In the genomic region with DNA sequence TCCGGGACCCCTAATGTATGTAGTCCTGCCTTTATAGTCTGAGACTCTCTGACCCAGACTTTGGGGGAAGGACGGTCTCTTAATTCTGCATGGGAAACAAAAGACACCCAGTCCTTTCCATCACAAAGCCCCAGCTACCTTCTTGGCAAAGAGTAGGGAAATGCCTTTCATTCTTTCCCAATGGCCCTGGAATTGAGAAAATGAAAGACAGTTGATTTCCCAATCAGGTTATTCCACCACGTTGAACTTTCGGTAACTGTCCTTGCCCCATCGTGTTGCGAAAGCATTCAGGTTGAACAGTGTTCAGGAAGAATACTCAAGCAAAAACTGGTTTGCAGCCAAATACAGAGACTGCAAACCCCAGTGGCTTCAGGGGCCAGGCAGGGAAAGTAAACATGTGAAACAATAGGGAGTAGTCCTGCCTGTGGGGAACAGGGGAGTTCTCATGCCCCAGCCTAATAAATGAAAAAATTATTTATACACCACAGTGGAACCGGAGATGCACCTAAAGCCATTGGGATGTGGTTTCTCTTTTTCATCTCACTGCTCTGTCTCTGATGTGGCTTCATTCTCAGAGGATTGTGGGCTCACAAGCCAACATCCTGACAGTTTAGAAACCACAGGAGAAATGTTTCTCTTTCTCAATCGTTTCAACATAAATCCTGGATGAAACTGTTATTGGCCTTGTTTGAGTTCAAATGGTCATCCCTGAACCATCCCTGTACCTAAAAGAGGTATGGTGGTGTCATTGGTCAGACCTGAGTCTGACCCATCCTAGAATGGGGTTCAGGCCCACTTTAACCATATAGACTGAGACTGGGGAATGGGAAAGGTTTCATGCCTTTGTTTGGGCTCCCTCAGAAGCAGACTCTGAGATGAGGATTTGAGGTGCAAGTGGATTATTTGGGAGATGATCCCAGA, we compare ENCODE assay signal across 1 cellular context.
TF ChIP-seq lines count a peak whose summit lies in the region.

No MANE protein-coding gene starts in this region.

TF ChIP-seq in HepG2, 621 proteins besides CTCF, POLR2A, EP300 and RAD21 (continued from another document):
- TF ChIP-seq, protein P1, sequence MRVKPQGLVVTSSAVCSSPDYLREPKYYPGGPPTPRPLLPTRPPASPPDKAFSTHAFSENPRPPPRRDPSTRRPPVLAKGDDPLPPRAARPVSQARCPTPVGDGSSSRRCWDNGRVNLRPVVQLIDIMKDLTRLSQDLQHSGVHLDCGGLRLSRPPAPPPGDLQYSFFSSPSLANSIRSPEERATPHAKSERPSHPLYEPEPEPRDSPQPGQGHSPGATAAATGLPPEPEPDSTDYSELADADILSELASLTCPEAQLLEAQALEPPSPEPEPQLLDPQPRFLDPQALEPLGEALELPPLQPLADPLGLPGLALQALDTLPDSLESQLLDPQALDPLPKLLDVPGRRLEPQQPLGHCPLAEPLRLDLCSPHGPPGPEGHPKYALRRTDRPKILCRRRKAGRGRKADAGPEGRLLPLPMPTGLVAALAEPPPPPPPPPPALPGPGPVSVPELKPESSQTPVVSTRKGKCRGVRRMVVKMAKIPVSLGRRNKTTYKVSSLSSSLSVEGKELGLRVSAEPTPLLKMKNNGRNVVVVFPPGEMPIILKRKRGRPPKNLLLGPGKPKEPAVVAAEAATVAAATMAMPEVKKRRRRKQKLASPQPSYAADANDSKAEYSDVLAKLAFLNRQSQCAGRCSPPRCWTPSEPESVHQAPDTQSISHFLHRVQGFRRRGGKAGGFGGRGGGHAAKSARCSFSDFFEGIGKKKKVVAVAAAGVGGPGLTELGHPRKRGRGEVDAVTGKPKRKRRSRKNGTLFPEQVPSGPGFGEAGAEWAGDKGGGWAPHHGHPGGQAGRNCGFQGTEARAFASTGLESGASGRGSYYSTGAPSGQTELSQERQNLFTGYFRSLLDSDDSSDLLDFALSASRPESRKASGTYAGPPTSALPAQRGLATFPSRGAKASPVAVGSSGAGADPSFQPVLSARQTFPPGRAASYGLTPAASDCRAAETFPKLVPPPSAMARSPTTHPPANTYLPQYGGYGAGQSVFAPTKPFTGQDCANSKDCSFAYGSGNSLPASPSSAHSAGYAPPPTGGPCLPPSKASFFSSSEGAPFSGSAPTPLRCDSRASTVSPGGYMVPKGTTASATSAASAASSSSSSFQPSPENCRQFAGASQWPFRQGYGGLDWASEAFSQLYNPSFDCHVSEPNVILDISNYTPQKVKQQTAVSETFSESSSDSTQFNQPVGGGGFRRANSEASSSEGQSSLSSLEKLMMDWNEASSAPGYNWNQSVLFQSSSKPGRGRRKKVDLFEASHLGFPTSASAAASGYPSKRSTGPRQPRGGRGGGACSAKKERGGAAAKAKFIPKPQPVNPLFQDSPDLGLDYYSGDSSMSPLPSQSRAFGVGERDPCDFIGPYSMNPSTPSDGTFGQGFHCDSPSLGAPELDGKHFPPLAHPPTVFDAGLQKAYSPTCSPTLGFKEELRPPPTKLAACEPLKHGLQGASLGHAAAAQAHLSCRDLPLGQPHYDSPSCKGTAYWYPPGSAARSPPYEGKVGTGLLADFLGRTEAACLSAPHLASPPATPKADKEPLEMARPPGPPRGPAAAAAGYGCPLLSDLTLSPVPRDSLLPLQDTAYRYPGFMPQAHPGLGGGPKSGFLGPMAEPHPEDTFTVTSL (CRISPR knock-in tag; IDR thresholded peaks at IDR 0.05; ENCODE audit: borderline replicate concordance), result peak; percentile 100
- TF ChIP-seq CBX5 (CRISPR knock-in tag; IDR thresholded peaks at IDR 0.05; ENCODE audit: borderline replicate concordance) (peak; percentile 100), NFYB (CRISPR knock-in tag; IDR thresholded peaks at IDR 0.05) (peak; percentile 65), ZNF3 (CRISPR knock-in tag; IDR thresholded peaks at IDR 0.05) (peak; percentile 92), MEF2D (CRISPR knock-in tag; IDR thresholded peaks at IDR 0.05) (peak; percentile 97), ZNF260 (CRISPR knock-in tag; IDR thresholded peaks at IDR 0.05; ENCODE audit: borderline replicate concordance, low read depth) (no peak), RAD51 (IDR thresholded peaks at IDR 0.05; ENCODE audit: borderline replicate concordance) (no peak), ZNF160 (CRISPR knock-in tag; IDR thresholded peaks at IDR 0.05) (peak; percentile 93), GATA4 (IDR thresholded peaks at IDR 0.05; ENCODE audit: borderline replicate concordance, low read depth) (peak; percentile 86), ZNF782 (CRISPR knock-in tag; IDR thresholded peaks at IDR 0.05; ENCODE audit: borderline replicate concordance) (peak; percentile 65; the same call in 1 of the 2 replicates), ZMYM4 (CRISPR knock-in tag; IDR thresholded peaks at IDR 0.05) (peak; percentile 99), ZNF337 (CRISPR knock-in tag; IDR thresholded peaks at IDR 0.05; ENCODE audit: borderline replicate concordance, low read depth) (peak; percentile 99; the same call in 1 of the 2 replicates), ZFP1 (CRISPR knock-in tag; IDR thresholded peaks at IDR 0.05) (peak; percentile 98), MLLT10 (CRISPR knock-in tag; IDR thresholded peaks at IDR 0.05) (no peak), ZSCAN12 (CRISPR knock-in tag; IDR thresholded peaks at IDR 0.05) (0 out of 2 replicates have a peak, but pooled peaks have one; percentile 56), FLYWCH1 (CRISPR knock-in tag; IDR thresholded peaks at IDR 0.05) (no peak; the same call in 1 of the 2 replicates), ZFAT (CRISPR knock-in tag; conservative IDR thresholded peaks at IDR 0.05) (no peak), TSC22D2 (CRISPR knock-in tag; IDR thresholded peaks at IDR 0.05; ENCODE audit: borderline replicate concordance) (peak; percentile 96; the same call in 1 of the 2 replicates), IKZF1 (IDR thresholded peaks at IDR 0.05) (no peak), CHCHD3 (CRISPR knock-in tag; IDR thresholded peaks at IDR 0.05) (no peak), SMAD1 (CRISPR knock-in tag; IDR thresholded peaks at IDR 0.05; ENCODE audit: borderline replicate concordance, low read depth) (peak; percentile 65; the same call in 1 of the 2 replicates), ZNF816 (CRISPR knock-in tag; IDR thresholded peaks at IDR 0.05; ENCODE audit: borderline replicate concordance) (peak; percentile 77; the same call in 1 of the 2 replicates), CHD2 (IDR thresholded peaks at IDR 0.05; ENCODE audit: low read depth, low read length) (peak; percentile 36; the same call in 1 of the 2 replicates), ZSCAN22 (CRISPR knock-in tag; IDR thresholded peaks at IDR 0.05) (peak; percentile 74; the same call in 1 of the 2 replicates), CENPT (CRISPR knock-in tag; IDR thresholded peaks at IDR 0.05; ENCODE audit: low read depth) (no peak), ZNF256 (CRISPR knock-in tag; conservative IDR thresholded peaks at IDR 0.05) (peak; percentile 94), NR2F1 (CRISPR knock-in tag; IDR thresholded peaks at IDR 0.05) (peak; percentile 93), GZF1 (CRISPR knock-in tag; IDR thresholded peaks at IDR 0.05) (peak; percentile 65; the same call in 1 of the 2 replicates), ZBTB8A (CRISPR knock-in tag; IDR thresholded peaks at IDR 0.05; ENCODE audit: borderline replicate concordance, low read depth) (peak; percentile 21; the same call in 1 of the 2 replicates), HNRNPL (IDR thresholded peaks at IDR 0.05; ENCODE audit: low read depth, low read length) (no peak), ZKSCAN8 (CRISPR knock-in tag; IDR thresholded peaks at IDR 0.05; ENCODE audit: borderline replicate concordance) (peak; percentile 99), DNMT3B (CRISPR knock-in tag; conservative IDR thresholded peaks at IDR 0.05) (peak; percentile 99), ZNF460 (CRISPR knock-in tag; IDR thresholded peaks at IDR 0.05; ENCODE audit: borderline replicate concordance) (peak; percentile 84; the same call in 1 of the 2 replicates), ZNF746 (CRISPR knock-in tag; IDR thresholded peaks at IDR 0.05) (peak; percentile 96), TBX3 (IDR thresholded peaks at IDR 0.05; ENCODE audit: borderline replicate concordance) (peak; percentile 78; the same call in 1 of the 2 replicates), YEATS2 (CRISPR knock-in tag; IDR thresholded peaks at IDR 0.05; ENCODE audit: borderline replicate concordance) (peak; percentile 90), MBD4 (IDR thresholded peaks at IDR 0.05; ENCODE audit: borderline replicate concordance, low read length) (peak; percentile 95), SOX13 (IDR thresholded peaks at IDR 0.05) (peak; percentile 100), SOX13 (CRISPR knock-in tag; conservative IDR thresholded peaks at IDR 0.05 in 1 of 2, IDR thresholded peaks at IDR 0.05 in 1 of 2) (peak in 1 of 2 experiments; percentile 100; a peak in 2 of 4 replicates), MTF1 (CRISPR knock-in tag; IDR thresholded peaks at IDR 0.05) (no peak), TAF15 (IDR thresholded peaks at IDR 0.05; ENCODE audit: low read depth, low read length, poor library complexity, severe bottlenecking) (no peak), KLF11 (CRISPR knock-in tag; IDR thresholded peaks at IDR 0.05) (peak; percentile 91; the same call in 1 of the 2 replicates), TARDBP (CRISPR knock-in tag; IDR thresholded peaks at IDR 0.05) (peak; percentile 100)
- TF ChIP-seq, protein P2, sequence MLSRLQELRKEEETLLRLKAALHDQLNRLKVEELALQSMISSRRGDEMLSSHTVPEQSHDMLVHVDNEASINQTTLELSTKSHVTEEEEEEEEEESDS (CRISPR knock-in tag; IDR thresholded peaks at IDR 0.05; ENCODE audit: borderline replicate concordance), result 0 out of 2 replicates have a peak, but pooled peaks have one; percentile 27
- TF ChIP-seq, protein P3, sequence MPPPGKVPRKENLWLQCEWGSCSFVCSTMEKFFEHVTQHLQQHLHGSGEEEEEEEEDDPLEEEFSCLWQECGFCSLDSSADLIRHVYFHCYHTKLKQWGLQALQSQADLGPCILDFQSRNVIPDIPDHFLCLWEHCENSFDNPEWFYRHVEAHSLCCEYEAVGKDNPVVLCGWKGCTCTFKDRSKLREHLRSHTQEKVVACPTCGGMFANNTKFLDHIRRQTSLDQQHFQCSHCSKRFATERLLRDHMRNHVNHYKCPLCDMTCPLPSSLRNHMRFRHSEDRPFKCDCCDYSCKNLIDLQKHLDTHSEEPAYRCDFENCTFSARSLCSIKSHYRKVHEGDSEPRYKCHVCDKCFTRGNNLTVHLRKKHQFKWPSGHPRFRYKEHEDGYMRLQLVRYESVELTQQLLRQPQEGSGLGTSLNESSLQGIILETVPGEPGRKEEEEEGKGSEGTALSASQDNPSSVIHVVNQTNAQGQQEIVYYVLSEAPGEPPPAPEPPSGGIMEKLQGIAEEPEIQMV (CRISPR knock-in tag; IDR thresholded peaks at IDR 0.05; ENCODE audit: low read depth), result peak; percentile 70; the same call in 1 of the 2 replicates
- TF ChIP-seq, protein P4, sequence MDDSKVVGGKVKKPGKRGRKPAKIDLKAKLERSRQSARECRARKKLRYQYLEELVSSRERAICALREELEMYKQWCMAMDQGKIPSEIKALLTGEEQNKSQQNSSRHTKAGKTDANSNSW (CRISPR knock-in tag; IDR thresholded peaks at IDR 0.05; ENCODE audit: borderline replicate concordance), result no peak; the same call in 1 of the 2 replicates
- TF ChIP-seq, protein P5, sequence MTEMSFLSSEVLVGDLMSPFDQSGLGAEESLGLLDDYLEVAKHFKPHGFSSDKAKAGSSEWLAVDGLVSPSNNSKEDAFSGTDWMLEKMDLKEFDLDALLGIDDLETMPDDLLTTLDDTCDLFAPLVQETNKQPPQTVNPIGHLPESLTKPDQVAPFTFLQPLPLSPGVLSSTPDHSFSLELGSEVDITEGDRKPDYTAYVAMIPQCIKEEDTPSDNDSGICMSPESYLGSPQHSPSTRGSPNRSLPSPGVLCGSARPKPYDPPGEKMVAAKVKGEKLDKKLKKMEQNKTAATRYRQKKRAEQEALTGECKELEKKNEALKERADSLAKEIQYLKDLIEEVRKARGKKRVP (CRISPR knock-in tag; IDR thresholded peaks at IDR 0.05), result peak in 1 of 2 experiments; percentile 90; a peak in 2 of 4 replicates
- TF ChIP-seq, protein P6, sequence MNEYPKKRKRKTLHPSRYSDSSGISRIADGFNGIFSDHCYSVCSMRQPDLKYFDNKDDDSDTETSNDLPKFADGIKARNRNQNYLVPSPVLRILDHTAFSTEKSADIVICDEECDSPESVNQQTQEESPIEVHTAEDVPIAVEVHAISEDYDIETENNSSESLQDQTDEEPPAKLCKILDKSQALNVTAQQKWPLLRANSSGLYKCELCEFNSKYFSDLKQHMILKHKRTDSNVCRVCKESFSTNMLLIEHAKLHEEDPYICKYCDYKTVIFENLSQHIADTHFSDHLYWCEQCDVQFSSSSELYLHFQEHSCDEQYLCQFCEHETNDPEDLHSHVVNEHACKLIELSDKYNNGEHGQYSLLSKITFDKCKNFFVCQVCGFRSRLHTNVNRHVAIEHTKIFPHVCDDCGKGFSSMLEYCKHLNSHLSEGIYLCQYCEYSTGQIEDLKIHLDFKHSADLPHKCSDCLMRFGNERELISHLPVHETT (CRISPR knock-in tag; conservative IDR thresholded peaks at IDR 0.05), result peak; percentile 98
- TF ChIP-seq, protein P7, sequence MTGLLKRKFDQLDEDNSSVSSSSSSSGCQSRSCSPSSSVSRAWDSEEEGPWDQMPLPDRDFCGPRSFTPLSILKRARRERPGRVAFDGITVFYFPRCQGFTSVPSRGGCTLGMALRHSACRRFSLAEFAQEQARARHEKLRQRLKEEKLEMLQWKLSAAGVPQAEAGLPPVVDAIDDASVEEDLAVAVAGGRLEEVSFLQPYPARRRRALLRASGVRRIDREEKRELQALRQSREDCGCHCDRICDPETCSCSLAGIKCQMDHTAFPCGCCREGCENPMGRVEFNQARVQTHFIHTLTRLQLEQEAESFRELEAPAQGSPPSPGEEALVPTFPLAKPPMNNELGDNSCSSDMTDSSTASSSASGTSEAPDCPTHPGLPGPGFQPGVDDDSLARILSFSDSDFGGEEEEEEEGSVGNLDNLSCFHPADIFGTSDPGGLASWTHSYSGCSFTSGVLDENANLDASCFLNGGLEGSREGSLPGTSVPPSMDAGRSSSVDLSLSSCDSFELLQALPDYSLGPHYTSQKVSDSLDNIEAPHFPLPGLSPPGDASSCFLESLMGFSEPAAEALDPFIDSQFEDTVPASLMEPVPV (CRISPR knock-in tag; IDR thresholded peaks at IDR 0.05), result peak; percentile 72; the same call in 1 of the 2 replicates
TF ChIP-seq in HepG2: peak in this region for 407.
